In genomic region chr15:95326689-95327525, GRCh38 we compare ENCODE assay signal across 10 cellular contexts.
DNase-seq lines count a peak whose midpoint lies in the region; ATAC-seq and TF ChIP-seq lines count a peak whose summit lies in the region.
"Had no signal": no experiment of that assay in that cellular context is flagged by ENCODE, and none has a peak within 500 bp of the region (broad histone marks: within the 10 kb centered on the region; RNA-seq: fewer than 3 reads in every experiment).

No MANE protein-coding gene starts in this region.

- H3K27ac Mint-ChIP-seq in natural killer cell: no peak overlapping the region

- H3K27ac ChIP-seq in testis: peak overlapping the region; percentile 93 to 96
- H3K27ac ChIP-seq: KMS-11 had no signal

- 8 to 15% methylated on average over 57 to 64 of the region's 66 CpGs for WGBS in lower leg skin, 2 donors
- WGBS in testis, 2 donors: 2 to 3% methylated on average over 23 to 41 of the region's 66 CpGs

- no peaks in the 10 kb centered on the region for H3K27me3 ChIP-seq in testis

- H3K9me3 ChIP-seq in testis (no peaks in the 10 kb centered on the region), mucosa of descending colon (no peaks in the 10 kb centered on the region)

- DNase-seq in NCI-H524 (lab: John Stamatoyannopoulos, UW) (peak; percentile 12 to 47), NCI-H524 treated with DMSO at 0.1 percent for 48 hours (lab: John Stamatoyannopoulos, UW) (no peak), ecto neural progenitor cell (ENCODE audit: low spot score) (peak; percentile 61), lower leg skin (ENCODE audit: low spot score in 2 of 2) (no peak), testis (peak; percentile 42), natural killer cell (no peak), mucosa of descending colon (no peak)
- DNase-seq: activated CD4-positive, CD25-positive, alpha-beta regulatory T cell treated with anti-CD3 and anti-CD28 coated beads, Interleukin-2, amount 50 U/mL, for 72 hours had no signal

- H3K36me3 ChIP-seq in testis (ENCODE audit: low read depth, missing control alignments) (no peaks in the 10 kb centered on the region), mucosa of descending colon (ENCODE audit: low read depth) (no peaks in the 10 kb centered on the region)

- TF ChIP-seq POLR2A in lower leg skin (IDR thresholded peaks at IDR 0.05) (no peak), testis (IDR thresholded peaks at IDR 0.05) (no peak)

- intact Hi-C loops in lower leg skin (cut with DNase I; ENCODE audit: low total_unique reads): no loop called here
- intact Hi-C loops in testis (cut with DNase I; ENCODE audit: low total_unique reads): loop anchor here (5.0 to 10.0 kb wide), 2 partner anchors 52 to 1005 kb away; partner anchors contain the start of gene NR2F2
- intact Hi-C loops in natural killer cell (cut with micrococcal nuclease): no loop called here
- intact Hi-C loops in mucosa of descending colon (cut with DNase I, micrococcal nuclease): no loop called here

- H3K36me3 Mint-ChIP-seq in natural killer cell: no peaks in the 10 kb centered on the region

- no peak for TF ChIP-seq CTCF in lower leg skin (IDR thresholded peaks at IDR 0.05)
- no peak for TF ChIP-seq CTCF in testis (IDR thresholded peaks at IDR 0.05)
- no peak for TF ChIP-seq CTCF in natural killer cell (IDR thresholded peaks at IDR 0.05)
- TF ChIP-seq CTCF in mucosa of descending colon (IDR thresholded peaks at IDR 0.05): no peak

- H3K4me3 ChIP-seq in lower leg skin (ENCODE audit: low read depth, poor library complexity, severe bottlenecking) (peak overlapping the region; percentile 2), testis (peak overlapping the region; percentile 65 to 67), mucosa of descending colon (no peak overlapping the region)

- H3K27me3 Mint-ChIP-seq in natural killer cell (ENCODE audit: low read depth in 2 of 2): peaks cover 43 to 73% of the 10 kb centered on the region in 2 donors

- H3K4me1 ChIP-seq in testis: peaks cover 3% of the 10 kb centered on the region
- no peaks in the 10 kb centered on the region for H3K4me1 ChIP-seq in mucosa of descending colon (ENCODE audit: low read depth)

- no peaks in the 10 kb centered on the region for H3K9me3 Mint-ChIP-seq in natural killer cell

- H3K4me3 Mint-ChIP-seq in natural killer cell: no peak overlapping the region

- no peak for ATAC-seq in HG03045 (IDR thresholded peaks at IDR 0.05; ENCODE audit: unreplicated experiment)
- no peak for ATAC-seq in natural killer cell
- no peak for ATAC-seq in mucosa of descending colon

- H3K4me1 Mint-ChIP-seq in natural killer cell: peaks cover 6 to 11% of the 10 kb centered on the region in 2 donors

Comparison
In these comparisons a context has a peak if more than half of its experiments do, and no peak if none do; other contexts are left out.
1. DNase-seq: peak in NCI-H524 (2 of 2), ecto neural progenitor cell (single experiment) and testis (single experiment); none in NCI-H524 treated with DMSO at 0.1 percent for 48 hours (single experiment), lower leg skin (0 of 2), natural killer cell (single experiment) and mucosa of descending colon (0 of 3).